In the genomic region with DNA sequence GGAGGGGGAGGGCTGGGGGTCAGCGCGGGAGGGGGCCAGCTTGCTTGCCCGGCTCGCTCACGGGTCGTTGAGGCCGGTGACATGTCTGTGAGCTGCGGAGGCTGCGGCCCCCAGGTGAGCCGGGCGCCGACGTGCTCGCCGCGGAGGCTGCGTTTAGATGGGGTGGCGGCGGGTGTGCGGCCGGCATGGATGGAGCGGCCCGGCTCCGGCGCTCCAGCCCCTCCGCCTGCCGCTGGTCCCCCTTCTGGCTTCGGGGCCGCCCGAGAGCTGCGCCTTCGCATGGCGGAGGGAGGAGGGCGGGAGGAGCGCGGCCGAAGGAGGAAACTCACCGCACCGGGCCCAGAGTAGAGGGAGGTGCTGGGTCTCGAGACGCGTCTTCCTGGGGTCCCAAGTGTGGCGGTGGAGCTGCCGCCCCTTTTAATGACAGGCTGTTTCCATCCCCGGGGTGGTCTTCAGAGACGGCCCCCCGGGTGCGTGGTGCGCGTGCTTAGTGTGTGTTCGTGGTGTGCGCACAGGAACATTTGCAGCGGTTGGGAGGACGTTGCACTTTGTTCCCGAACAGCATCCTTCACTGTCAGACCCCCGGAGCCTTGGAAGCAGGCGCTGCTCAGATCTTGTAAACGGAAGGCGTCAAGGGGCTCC, we compare ENCODE assay signal across 8 cellular contexts. TPM values are rescaled to one million over a fixed set of nuclear protein-coding genes. Genes with fewer than 3 reads are reported as not detected.
DNase-seq lines count a peak whose midpoint lies in the region; ATAC-seq, FAIRE-seq and TF ChIP-seq lines count a peak whose summit lies in the region.

A gene with protein sequence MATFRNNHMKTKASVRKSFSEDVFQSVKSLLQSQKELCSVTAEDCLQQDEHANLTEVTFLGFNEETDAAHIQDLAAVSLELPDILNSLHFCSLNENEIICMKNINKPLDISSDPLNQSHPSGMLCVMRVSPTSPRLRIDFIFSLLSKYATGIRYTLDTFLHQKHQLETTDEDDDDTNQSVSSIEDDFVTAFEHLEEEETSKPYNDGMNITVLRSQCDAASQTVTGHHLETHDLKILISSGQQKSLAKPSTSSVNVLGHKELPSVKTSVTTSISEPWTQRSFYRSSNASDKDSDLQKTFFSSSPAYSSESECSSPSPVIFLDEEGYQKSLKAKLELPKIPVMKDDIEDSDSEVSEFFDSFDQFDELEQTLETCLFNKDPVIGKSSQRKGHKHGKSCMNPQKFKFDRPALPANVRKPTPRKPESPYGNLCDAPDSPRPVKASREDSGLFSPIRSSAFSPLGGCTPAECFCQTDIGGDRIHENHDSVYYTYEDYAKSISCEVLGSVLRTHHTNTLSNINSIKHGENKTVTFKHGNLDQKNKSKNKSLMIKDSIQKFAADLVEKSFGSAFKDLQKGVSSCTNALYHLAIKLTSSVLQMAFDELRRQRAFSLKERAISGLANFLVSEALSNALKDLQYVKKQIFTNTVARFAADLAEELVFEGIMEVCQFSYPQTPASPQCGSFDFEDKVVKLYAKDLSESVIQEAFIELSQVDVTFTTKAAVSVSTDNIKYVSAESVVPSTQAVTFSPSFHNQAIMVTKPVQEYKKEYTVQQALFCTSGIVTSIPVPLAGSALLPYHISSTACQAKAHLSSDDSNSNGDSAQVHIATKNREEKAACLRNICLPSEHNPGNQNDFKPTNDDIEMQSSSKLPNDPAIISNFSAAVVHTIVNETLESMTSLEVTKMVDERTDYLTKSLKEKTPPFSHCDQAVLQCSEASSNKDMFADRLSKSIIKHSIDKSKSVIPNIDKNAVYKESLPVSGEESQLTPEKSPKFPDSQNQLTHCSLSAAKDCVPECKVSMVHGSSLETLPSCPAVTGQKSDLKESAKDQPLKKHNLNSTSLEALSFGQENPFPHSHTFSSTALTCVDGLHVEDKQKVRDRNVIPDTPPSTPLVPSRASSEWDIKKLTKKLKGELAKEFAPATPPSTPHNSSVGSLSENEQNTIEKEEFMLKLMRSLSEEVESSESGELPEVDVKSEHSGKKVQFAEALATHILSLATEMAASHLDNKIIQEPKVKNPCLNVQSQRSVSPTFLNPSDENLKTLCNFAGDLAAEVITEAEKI (N-terminal part only) (plus strand): TSS at position 38 of the 642 bp plus-strand sequence. CDS start 14,197 bp downstream, outside the sequence.

- BruUV-seq in HepG2 (replicated peaks; lab: Mats Ljungman, UMichigan), result no TSS peak

- H3K79me2 ChIP-seq in Loucy (ENCODE audit: insufficient read depth, low read length) (peaks cover 45% of the 10 kb centered on the region), HepG2 (ENCODE audit: insufficient read depth, low read length) (peaks cover 9% of the 10 kb centered on the region)

- TF ChIP-seq CTCF in Loucy (conservative IDR thresholded peaks at IDR 0.05; ENCODE audit: low read length), result no peak
- TF ChIP-seq CTCF in colonic mucosa (IDR thresholded peaks at IDR 0.05), result no peak
- no peak for TF ChIP-seq CTCF in HepG2 (CRISPR knock-in tag; IDR thresholded peaks at IDR 0.05)

- peak; percentile 5 for DNase-seq in H4 (ENCODE audit: low spot score)
- DNase-seq in activated CD4-positive, CD25-positive, alpha-beta regulatory T cell treated with anti-CD3 and anti-CD28 coated beads, Interleukin-2, amount 50 U/mL, for 72 hours, result peak; percentile 62
- DNase-seq in colonic mucosa, result peak; percentile 53
- peak; percentile 15 for DNase-seq in HepG2 (ENCODE audit: low spot score)
- DNase-seq in stimulated activated CD4-positive, alpha-beta T cell treated with anti-CD3 and anti-CD28 coated beads, Interleukin-4, amount 100 ng/mL, for 24 hours, result peak; percentile 55
- DNase-seq in NCI-H2107 treated with DMSO at 0.1 percent for 48 hours (lab: John Stamatoyannopoulos, UW; ENCODE audit: unreplicated experiment), result no peak

- ATAC-seq in HepG2, result peak; percentile 86

- H2AFZ ChIP-seq in Loucy (ENCODE audit: low read length) (peak within 1 kb of the TSS; percentile 87), HepG2 (ENCODE audit: low read length) (peak within 1 kb of the TSS; percentile 99)

- no peak for FAIRE-seq in HepG2 (lab: Jason Lieb, UNC)

- TF ChIP-seq EP300 in HepG2 (IDR thresholded peaks at IDR 0.05; ENCODE audit: low read depth in 2 of 2, low read length in 2 of 2), result no peak
- no peak for TF ChIP-seq EP300 in HepG2 (CRISPR knock-in tag; IDR thresholded peaks at IDR 0.05; ENCODE audit: borderline replicate concordance)

- peaks cover 9% of the 10 kb centered on the region for H4K20me1 ChIP-seq in Loucy (ENCODE audit: insufficient read depth, low read length, poor library complexity, severe bottlenecking)
- no peaks in the 10 kb centered on the region for H4K20me1 ChIP-seq in HepG2 (ENCODE audit: insufficient read depth, low read length)

- peak in 1 of 2 experiments; percentile 61; a peak in 2 of 4 replicates for TF ChIP-seq POLR2A in HepG2 (IDR thresholded peaks at IDR 0.05; ENCODE audit: insufficient read depth in 1 of 2, low read depth in 2 of 2, low read length in 2 of 2)

- TF ChIP-seq RAD21 in HepG2 (CRISPR knock-in tag; IDR thresholded peaks at IDR 0.05), result no peak

- intact Hi-C loops in colonic mucosa (cut with DNase I) (no loop called here), HepG2 (cut with micrococcal nuclease; ENCODE audit: unreplicated experiment) (no loop called here)

- no peaks in the 10 kb centered on the region for H3K27me3 ChIP-seq in Loucy (ENCODE audit: insufficient read depth, low read length, poor library complexity, severe bottlenecking)
- no peaks in the 10 kb centered on the region for H3K27me3 ChIP-seq in colonic mucosa
- H3K27me3 ChIP-seq in HepG2 (ENCODE audit: control insufficient read depth in 1 of 2, insufficient read depth in 2 of 2, low read length in 2 of 2), result no peaks in the 10 kb centered on the region

- H3K9me3 ChIP-seq in Loucy (ENCODE audit: insufficient read depth, low read depth, low read length) (no peaks in the 10 kb centered on the region), colonic mucosa (no peaks in the 10 kb centered on the region), HepG2 (ENCODE audit: low read length) (no peaks in the 10 kb centered on the region)

- H3K9me2 ChIP-seq in Loucy (replicated peaks; ENCODE audit: low read depth, low read length), result no peaks in the 10 kb centered on the region

- peak within 1 kb of the TSS; percentile 97 for H3K27ac ChIP-seq in colonic mucosa
- peak within 1 kb of the TSS; percentile 78 for H3K27ac ChIP-seq in HepG2 (ENCODE audit: extremely low read length, insufficient read depth, low read length)

- H3K4me1 ChIP-seq in Loucy (ENCODE audit: insufficient read depth, low read length, poor library complexity, severe bottlenecking), result peaks cover 53% of the 10 kb centered on the region
- H3K4me1 ChIP-seq in colonic mucosa, result peaks cover 3% of the 10 kb centered on the region
- H3K4me1 ChIP-seq in HepG2 (ENCODE audit: insufficient read depth, low read length), result peaks cover 21% of the 10 kb centered on the region

- H3F3A ChIP-seq in Loucy (ENCODE audit: low read depth), result no peaks in the 10 kb centered on the region

- peak within 1 kb of the TSS; percentile 83 for H3K4me2 ChIP-seq in Loucy (ENCODE audit: low read depth, low read length, poor library complexity, severe bottlenecking)
- peak within 1 kb of the TSS; percentile 94 for H3K4me2 ChIP-seq in HepG2 (ENCODE audit: low read depth, low read length)

- 3% methylated on average over 13 of the region's 59 CpGs for whole genome bisulfite sequencing in HepG2 (ENCODE audit: low lambda C conversion rate)

- in situ Hi-C loops in HepG2 (cut with HindIII; ENCODE audit: extremely low pct_ligation_motif_present, low pct_unique_long_range_greater_than_20kb), result no loop called here

- POLR2A ChIA-PET in HepG2 (lab: Yijun Ruan, JAX), result interaction anchor here (1.4 kb wide), 1 partner anchor 11 kb away, joined by 4 read pairs; no protein-coding TSS in a partner anchor

- CTCF ChIA-PET in HepG2 (lab: Yijun Ruan, JAX; ENCODE audit: low intra/inter-chr PET ratio, low total read pairs), result no interaction called here

- H3K9ac ChIP-seq in Loucy (ENCODE audit: low read depth, low read length, poor library complexity, severe bottlenecking) (peak within 1 kb of the TSS; percentile 81), colonic mucosa (ENCODE audit: low read depth in 2 of 2, low read length in 2 of 2) (peak within 1 kb of the TSS; percentile 90 to 91), HepG2 (ENCODE audit: insufficient read depth, low read depth, low read length) (peak within 1 kb of the TSS; percentile 82)

- H3K4me3 ChIP-seq in GM08714 (ENCODE audit: low read length) (peak within 1 kb of the TSS; percentile 89), Loucy (ENCODE audit: low read length, poor library complexity, severe bottlenecking) (peak within 1 kb of the TSS; percentile 81), colonic mucosa (peak within 1 kb of the TSS; percentile 92), HepG2 (replicated peaks in 1 of 3; ENCODE audit: insufficient read depth in 1 of 3, low read depth in 2 of 3, low read length in 3 of 3) (peak within 1 kb of the TSS; percentile 82 to 91 (median 82))

- H3K36me3 ChIP-seq in Loucy (ENCODE audit: insufficient read depth, low read length), result no peaks in the 10 kb centered on the region
- no peaks in the 10 kb centered on the region for H3K36me3 ChIP-seq in colonic mucosa
- no peaks in the 10 kb centered on the region for H3K36me3 ChIP-seq in HepG2 (replicated peaks in 1 of 2; ENCODE audit: control insufficient read depth in 1 of 2, insufficient read depth in 2 of 2, low read length in 2 of 2)

RNA-seq across cellular contexts. Expression of the gene that starts here (rescaled TPM):
- total RNA-seq in H4 (2014; rRNA removed; shearing (Covaris generic)), result 7.4 and 11.2 TPM in 2 replicates
- total RNA-seq in colonic mucosa (10 to 100 TPM; 19.9 to 27.6 TPM), HepG2 (2016; rRNA removed; fragmentation: Illumina TruSeq; extraction: Trizol) (9.8 and 16.9 TPM in 2 replicates)
- 0.88 and 1.1 TPM in 2 replicates for total RNA-seq in HepG2 (2016; cell fraction: cytosol; rRNA removed; fragmentation: Illumina TruSeq; extraction: Trizol; ENCODE audit: low read depth)
- 9.0 and 15.0 TPM in 2 replicates for total RNA-seq in HepG2 (2016; cell fraction: insoluble cytoplasmic fraction; rRNA removed; fragmentation: Illumina TruSeq; extraction: Trizol)
- total RNA-seq in HepG2 (2016; cell fraction: membrane; rRNA removed; fragmentation: Illumina TruSeq; extraction: Trizol), result 5.0 and 5.8 TPM in 2 replicates
- total RNA-seq in HepG2 (2016; cell fraction: nucleus; rRNA removed; fragmentation: Illumina TruSeq; extraction: Trizol), result 14.4 and 17.1 TPM in 2 replicates
- 6.4 and 7.2 TPM in 2 replicates for polyA plus RNA-seq in HepG2 (2011; rRNA removed)
- 2.1 and 3.8 TPM in 2 replicates for polyA plus RNA-seq in HepG2 (2011; cell fraction: cytosol; rRNA removed)
- 4.8 and 7.1 TPM in 2 replicates for polyA plus RNA-seq in HepG2 (2011; cell fraction: nucleus; rRNA removed)
- polyA plus RNA-seq in HepG2 (2012), result 8.5 and 9.6 TPM in 2 replicates
- 0.32 and 0.34 TPM in 2 replicates for polyA plus RNA-seq in HepG2 (2016; cell fraction: cytosol; fragmentation: Illumina TruSeq; extraction: Trizol; ENCODE audit: low read depth)
- polyA plus RNA-seq in HepG2 (2016; cell fraction: insoluble cytoplasmic fraction; fragmentation: Illumina TruSeq; extraction: Trizol; ENCODE audit: low read depth), result 7.8 and 7.9 TPM in 2 replicates
- 1.0 and 1.2 TPM in 2 replicates for polyA plus RNA-seq in HepG2 (2016; cell fraction: membrane; fragmentation: Illumina TruSeq; extraction: Trizol; ENCODE audit: low read depth)
- polyA plus RNA-seq in HepG2 (2016; cell fraction: nucleus; fragmentation: Illumina TruSeq; extraction: Trizol; ENCODE audit: insufficient read depth, low read depth), result 11.9 and 13.3 TPM in 2 replicates
- 6.2 and 11.4 TPM in 2 replicates for polyA minus RNA-seq in HepG2 (2011; rRNA and poly(A)+ RNA removed; ENCODE audit: low replicate concordance)
- 10.1 and 13.1 TPM in 2 replicates for polyA minus RNA-seq in HepG2 (2011; cell fraction: cytosol; rRNA and poly(A)+ RNA removed)
- 25.1 and 32.9 TPM in 2 replicates for polyA minus RNA-seq in HepG2 (2011; cell fraction: nucleus; rRNA and poly(A)+ RNA removed)
